In genomic region chr16:34758835-34759234, GRCh38 we compare ENCODE assay signal across 2 cellular contexts.
TF ChIP-seq lines count a peak whose summit lies in the region.

No MANE protein-coding gene starts in this region.

TF ChIP-seq in HepG2, 621 proteins besides CTCF, POLR2A, EP300 and RAD21 (continued from another document):
- TF ChIP-seq RERE (CRISPR knock-in tag; IDR thresholded peaks at IDR 0.05; ENCODE audit: low read depth) (no peak), ATF7 (IDR thresholded peaks at IDR 0.05) (peak; percentile 97), ATF7 (CRISPR knock-in tag; IDR thresholded peaks at IDR 0.05) (no peak)

TF ChIP-seq in endothelial cell of umbilical vein, 7 proteins besides CTCF, POLR2A, EP300 and RAD21 (continued from another document):
- no peak for TF ChIP-seq MYC (IDR thresholded peaks at IDR 0.05; ENCODE audit: low read depth, low read length)
